Comparison of ENCODE assay signal across 1 cellular context in genomic region chr3:99625237-99625622, GRCh38.
TF ChIP-seq lines count a peak whose summit lies in the region.

No MANE protein-coding gene starts in this region.

TF ChIP-seq in SK-N-SH, 30 proteins besides CTCF, POLR2A, EP300 and RAD21 (continued from another document):
- TF ChIP-seq POLR2AphosphoS5 (IDR thresholded peaks at IDR 0.05; ENCODE audit: low read depth, low read length) (no peak), GATA2 (CRISPR knock-in tag; IDR thresholded peaks at IDR 0.05) (no peak), EZH2phosphoT487 (IDR thresholded peaks at IDR 0.05; ENCODE audit: borderline replicate concordance, low read depth) (no peak), PBX3 (IDR thresholded peaks at IDR 0.05) (no peak), TCF12 (IDR thresholded peaks at IDR 0.05) (no peak), FOSL2 (IDR thresholded peaks at IDR 0.05; ENCODE audit: borderline replicate concordance, low read depth) (no peak), GABPA (IDR thresholded peaks at IDR 0.05; ENCODE audit: low read depth) (no peak), RFX5 (IDR thresholded peaks at IDR 0.05; ENCODE audit: low read length) (no peak), ELF1 (IDR thresholded peaks at IDR 0.05) (no peak), FOXM1 (IDR thresholded peaks at IDR 0.05; ENCODE audit: low read depth) (no peak), REST (IDR thresholded peaks at IDR 0.05; ENCODE audit: low read depth, low read length) (no peak)
